ENCODE assay signal across 8 cellular contexts in the genomic region with DNA sequence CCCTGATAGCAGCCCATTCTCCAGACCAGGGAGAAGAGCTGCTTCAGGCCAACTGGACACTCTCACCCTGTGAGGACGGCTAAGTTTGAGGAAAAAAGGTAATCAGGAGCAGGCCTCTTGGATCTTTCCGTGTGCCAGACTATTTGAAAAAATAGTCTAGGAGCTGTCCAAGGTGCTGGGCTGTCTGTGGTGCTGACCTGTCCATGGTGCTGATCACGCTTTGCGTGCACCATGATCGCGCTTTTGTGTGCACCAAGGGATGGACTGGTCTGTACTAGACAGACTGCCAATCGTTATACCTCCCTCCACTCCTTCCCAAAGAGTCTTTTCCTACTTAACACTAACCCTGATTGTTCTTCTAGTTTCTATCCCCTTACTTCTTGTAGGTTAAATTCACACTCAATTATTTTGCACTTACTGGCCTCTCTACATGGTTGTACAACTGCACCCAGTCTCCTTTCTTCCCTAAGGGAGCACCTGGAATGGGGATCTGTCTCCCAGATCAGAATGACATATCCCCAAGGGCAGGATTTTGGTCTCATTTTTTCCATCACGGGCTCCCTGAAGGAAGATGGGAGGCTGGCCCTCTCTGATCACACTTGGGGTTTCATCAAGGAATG.
DNase-seq lines count a peak whose midpoint lies in the region; ATAC-seq and TF ChIP-seq lines count a peak whose summit lies in the region.

No MANE protein-coding gene starts in this region.

- H3K9me3 Mint-ChIP-seq in nephron progenitor cell = peaks cover 4% of the 10 kb centered on the region

- no peak for ATAC-seq in HG03039 (IDR thresholded peaks at IDR 0.05; ENCODE audit: unreplicated experiment)
- no peak for ATAC-seq in HG03342 (IDR thresholded peaks at IDR 0.05; ENCODE audit: unreplicated experiment)

- no peak overlapping the region for H3K27ac Mint-ChIP-seq in nephron progenitor cell

- H3K4me1 ChIP-seq in colonic mucosa = no peaks in the 10 kb centered on the region

- H3K9me3 ChIP-seq in colonic mucosa = no peaks in the 10 kb centered on the region

- H3K4me3 Mint-ChIP-seq in nephron progenitor cell = no peak overlapping the region

- peaks cover 19% of the 10 kb centered on the region for H3K27me3 Mint-ChIP-seq in nephron progenitor cell (ENCODE audit: low read depth, poor library complexity)

- H3K27me3 ChIP-seq in colonic mucosa = peaks cover 12% of the 10 kb centered on the region

- H3K36me3 Mint-ChIP-seq in nephron progenitor cell (ENCODE audit: low read depth) = no peaks in the 10 kb centered on the region

- H3K4me3 ChIP-seq in colonic mucosa = no peak overlapping the region

- H3K9ac ChIP-seq in colonic mucosa (ENCODE audit: low read depth in 2 of 2, low read length in 2 of 2) = no peak overlapping the region

- no peaks in the 10 kb centered on the region for H3K4me1 Mint-ChIP-seq in nephron progenitor cell

- H3K36me3 ChIP-seq in colonic mucosa = no peaks in the 10 kb centered on the region

- DNase-seq in GM20000 (ENCODE audit: low spot score) (peak; percentile 55), NCI-H460 (ENCODE audit: extremely low read depth, low read depth) (peak; percentile 50), colonic mucosa (peak; percentile 38), nephron progenitor cell (peak; percentile 89), NCI-H146 (lab: John Stamatoyannopoulos, UW) (no peak), SKM-1 (lab: John Stamatoyannopoulos, UW; ENCODE audit: unreplicated experiment) (no peak)

- TF ChIP-seq CTCF in GM20000 (IDR thresholded peaks at IDR 0.05; ENCODE audit: extremely low read depth, missing control alignments) (no peak), colonic mucosa (IDR thresholded peaks at IDR 0.05) (no peak), nephron progenitor cell (IDR thresholded peaks at IDR 0.05) (no peak)

- intact Hi-C loops in colonic mucosa (cut with DNase I) = no loop called here

- no peak overlapping the region for H3K27ac ChIP-seq in colonic mucosa

Comparison
In these comparisons a context has a peak if more than half of its experiments do, and no peak if none do; other contexts are left out.
1. DNase-seq: peak in GM20000 (single experiment), NCI-H460 (single experiment), colonic mucosa (single experiment) and nephron progenitor cell (single experiment); none in NCI-H146 (single experiment) and SKM-1 (single experiment).